Comparison of ENCODE assay signal across 8 cellular contexts in the genomic region with DNA sequence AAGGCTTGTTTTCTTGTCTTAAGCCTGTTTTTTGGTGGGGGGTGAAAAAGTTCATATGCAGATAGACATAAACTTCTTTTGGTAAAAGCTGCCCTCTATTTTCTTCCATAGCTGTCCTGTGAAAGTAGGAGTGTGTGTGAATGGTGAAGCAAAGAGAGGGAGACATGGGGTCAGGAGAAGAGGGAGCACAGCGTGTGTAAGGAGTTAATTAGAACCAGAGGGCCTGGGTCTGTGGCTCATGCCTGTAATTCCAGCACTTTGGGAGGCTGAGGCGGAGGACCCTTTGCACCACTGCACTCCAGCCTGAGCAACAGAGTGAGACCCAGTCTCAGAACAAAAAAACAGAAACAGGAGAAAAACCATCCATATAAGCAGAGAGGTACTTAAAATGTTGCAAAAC. TPM values are rescaled to one million over a fixed set of nuclear protein-coding genes. Genes with fewer than 3 reads are reported as not detected.
DNase-seq lines count a peak whose midpoint lies in the region; ATAC-seq and TF ChIP-seq lines count a peak whose summit lies in the region.

No MANE protein-coding gene starts in this region.

- H3K27ac ChIP-seq in Karpas-422 (ENCODE audit: low read length): peak overlapping the region; percentile 83

- peaks cover 5% of the 10 kb centered on the region; the same call in 1 of the 2 replicates for H3K9me3 ChIP-seq in Karpas-422 (ENCODE audit: low read length)

- H3K4me3 ChIP-seq in AG10803 (ENCODE audit: low read length) (peak overlapping the region; percentile 65), Karpas-422 (ENCODE audit: low read length) (peak overlapping the region; percentile 72), choroid plexus epithelial cell (ENCODE audit: low read depth, low read length) (peak overlapping the region; percentile 73)

- H3K27me3 Mint-ChIP-seq in naive B cell: no peaks in the 10 kb centered on the region

- peak overlapping the region; percentile 79 for H3K9ac ChIP-seq in Karpas-422 (ENCODE audit: low read length)

- peak overlapping the region; percentile 98 for H3K4me2 ChIP-seq in Karpas-422 (ENCODE audit: low read depth, low read length, poor library complexity, severe bottlenecking)

- H3K9me3 Mint-ChIP-seq in naive B cell: no peaks in the 10 kb centered on the region

- no peaks in the 10 kb centered on the region for H3K36me3 Mint-ChIP-seq in naive B cell

- ATAC-seq in naive B cell (ENCODE audit: low read depth in 2 of 2) (no peak), HG03139 (IDR thresholded peaks at IDR 0.05; ENCODE audit: unreplicated experiment) (no peak)

- peaks cover 17 to 33% (median 21%) of the 10 kb centered on the region in 3 donors for H3K4me1 Mint-ChIP-seq in naive B cell

- DNase-seq in AG10803 (ENCODE audit: low read depth): peak; percentile 66
- DNase-seq in Karpas-422: no peak
- peak; percentile 36 for DNase-seq in choroid plexus epithelial cell (ENCODE audit: low read depth)
- no peak for DNase-seq in naive B cell
- no peak for DNase-seq in cerebellum (ENCODE audit: low spot score)
- no peak for DNase-seq in inferior parietal cortex (ENCODE audit: extremely low spot score)
- DNase-seq in SIG-M5 treated with dmso at 0.1 percent for 504 hours (lab: John Stamatoyannopoulos, UW; ENCODE audit: unreplicated experiment): no peak

- peaks cover 9% of the 10 kb centered on the region; the same call in 1 of the 2 replicates for H3K36me3 ChIP-seq in Karpas-422 (ENCODE audit: insufficient read depth, low read length)

- H2AFZ ChIP-seq in Karpas-422 (ENCODE audit: low read length): no peak overlapping the region

- H3K4me3 Mint-ChIP-seq in naive B cell: peak overlapping the region; percentile 82 to 94 (median 92)

- TF ChIP-seq CTCF in AG10803 (conservative IDR thresholded peaks at IDR 0.05; ENCODE audit: low read length) (no peak), choroid plexus epithelial cell (conservative IDR thresholded peaks at IDR 0.05; ENCODE audit: low read depth, low read length) (no peak)

- no peaks in the 10 kb centered on the region for H4K20me1 ChIP-seq in Karpas-422 (ENCODE audit: insufficient read depth, low read depth, low read length)

- H3K27ac Mint-ChIP-seq in naive B cell: peak overlapping the region; percentile 88 to 99 (median 97)

- peaks cover 28% of the 10 kb centered on the region for H3K4me1 ChIP-seq in Karpas-422 (ENCODE audit: low read length)

- H3K27me3 ChIP-seq in Karpas-422 (ENCODE audit: low read length): no peaks in the 10 kb centered on the region

- no peaks in the 10 kb centered on the region for H3K9me2 ChIP-seq in Karpas-422 (replicated peaks; ENCODE audit: insufficient read depth, low read length)

- peaks cover 16% of the 10 kb centered on the region for H3K79me2 ChIP-seq in Karpas-422 (ENCODE audit: low read length)

RNA-seq across cellular contexts. Expression of a gene that starts 16.2 kb away (rescaled TPM):
- 174 and 221 TPM in 2 replicates for total RNA-seq in Karpas-422 (2014; rRNA removed; shearing (Covaris generic); ENCODE audit: low replicate concordance)
- 100 to 1,000 TPM in 5 of 6 donors, 10 to 100 TPM in 1; 64.1 to 148 (median 138) TPM for polyA plus RNA-seq in naive B cell (ENCODE audit: low read depth in 6 of 6)
- total RNA-seq in cerebellum: 139 TPM

Comparison
In these comparisons a context has a peak if more than half of its experiments do, and no peak if none do; other contexts are left out.
1. DNase-seq: peak in AG10803 (single experiment) and choroid plexus epithelial cell (single experiment); none in Karpas-422 (single experiment), naive B cell (single experiment), cerebellum (single experiment), inferior parietal cortex (single experiment) and SIG-M5 treated with dmso at 0.1 percent for 504 hours (single experiment).
2. Peak in every context shown above with its lines, with median percentiles within 50 percentile points of each other: H3K4me3 ChIP-seq.